9 cellular contexts compared by ENCODE assay signal in the genomic region with DNA sequence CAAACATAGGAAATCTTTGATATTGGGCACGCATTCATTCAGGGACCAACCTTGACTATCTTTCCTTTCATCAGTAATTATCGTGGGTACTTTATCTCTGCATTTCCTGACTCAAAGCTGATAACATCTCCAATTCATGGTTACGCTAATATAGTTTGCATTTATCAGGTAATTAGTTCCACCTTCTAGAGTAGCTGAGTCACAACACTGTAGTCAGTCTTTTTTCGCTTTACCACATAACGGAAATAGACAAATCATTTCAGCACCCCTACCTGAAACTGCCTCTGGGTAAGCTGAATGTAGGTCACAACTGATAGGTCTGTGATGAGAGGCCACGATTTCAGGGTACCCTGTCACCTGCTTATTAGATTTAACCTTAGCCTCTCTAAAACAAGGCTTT. TPM values are rescaled to one million over a fixed set of nuclear protein-coding genes. Genes with fewer than 3 reads are reported as not detected.
DNase-seq lines count a peak whose midpoint lies in the region; ATAC-seq lines count a peak whose summit lies in the region.
"Had no signal": no experiment of that assay in that cellular context is flagged by ENCODE, and none has a peak within 500 bp of the region (broad histone marks: within the 10 kb centered on the region; RNA-seq: fewer than 3 reads in every experiment).

No MANE protein-coding gene starts in this region.

- H3K9me3 Mint-ChIP-seq in activated CD4-positive, alpha-beta memory T cell treated with anti-CD3 and anti-CD28 coated beads for 36 hours = peaks cover 5% of the 10 kb centered on the region

- H3K4me1 Mint-ChIP-seq in activated CD4-positive, alpha-beta memory T cell treated with anti-CD3 and anti-CD28 coated beads for 36 hours (ENCODE audit: low read depth) = peaks cover 47% of the 10 kb centered on the region

- H3K4me3 Mint-ChIP-seq in activated CD4-positive, alpha-beta memory T cell treated with anti-CD3 and anti-CD28 coated beads for 36 hours = no peak overlapping the region

- intact Hi-C loops in activated CD4-positive, alpha-beta memory T cell treated with anti-CD3 and anti-CD28 coated beads for 36 hours (cut with micrococcal nuclease) = loop anchor here (1.0 to 10.0 kb wide), 11 partner anchors 9 to 595 kb away; partner anchors contain the start of gene MDM1

- ATAC-seq in HG03103 (IDR thresholded peaks at IDR 0.05; ENCODE audit: low read depth, unreplicated experiment) = peak; percentile 99
- peak; percentile 95 for ATAC-seq in stimulated activated naive CD8-positive, alpha-beta T cell treated with anti-CD3 and anti-CD28 coated beads, Interleukin-15, Interleukin-2, amounts not matched to agents 100 U/mL and 50 U/mL, for 24 hours

- DNase-seq in activated naive CD4-positive, alpha-beta T cell treated with Interleukin-2 at 50 U/mL for 16 hours = peak; percentile 49
- DNase-seq in activated naive CD4-positive, alpha-beta T cell (lab: John Stamatoyannopoulos, UW) = no peak
- DNase-seq in activated CD4-positive, alpha-beta memory T cell treated with anti-CD3 and anti-CD28 coated beads for 36 hours = peak; percentile 58
- no peak for DNase-seq in stimulated activated naive CD8-positive, alpha-beta T cell treated with anti-CD3 and anti-CD28 coated beads, Interleukin-15, Interleukin-2, amounts not matched to agents 100 U/mL and 50 U/mL, for 24 hours
- DNase-seq in NCI-H2107 (lab: John Stamatoyannopoulos, UW) (no peak), NCI-H2107 treated with DMSO at 0.1 percent for 48 hours (lab: John Stamatoyannopoulos, UW; ENCODE audit: unreplicated experiment) (no peak), D341Med (ENCODE audit: low spot score) (no peak)

- peak overlapping the region; percentile 59 for H3K27ac Mint-ChIP-seq in activated CD4-positive, alpha-beta memory T cell treated with anti-CD3 and anti-CD28 coated beads for 36 hours

- peaks cover 23% of the 10 kb centered on the region for H3K27me3 Mint-ChIP-seq in activated CD4-positive, alpha-beta memory T cell treated with anti-CD3 and anti-CD28 coated beads for 36 hours

- H3K36me3 Mint-ChIP-seq in activated CD4-positive, alpha-beta memory T cell treated with anti-CD3 and anti-CD28 coated beads for 36 hours = peaks cover 16% of the 10 kb centered on the region

- CTCF ChIA-PET in activated CD4-positive, alpha-beta memory T cell treated with anti-CD3 and anti-CD28 coated beads for 36 hours (lab: Charles Lee) = interaction anchor here (0.8 to 1.6 kb wide), 5 partner anchors 12 to 518 kb away, joined by 3 to 5 read pairs (median 3); partner anchors contain the start of gene MDM2

- POLR2A ChIA-PET in activated CD4-positive, alpha-beta memory T cell treated with anti-CD3 and anti-CD28 coated beads for 36 hours (lab: Charles Lee) = interaction anchor here (0.6 to 2.9 kb wide), 10 partner anchors 9 to 194 kb away, joined by 3 to 25 read pairs (median 4); partner anchors contain the start of gene IFNG

RNA-seq across cellular contexts. Expression of gene IL22, which starts 36.7 kb away (rescaled TPM):
- total RNA-seq in activated CD4-positive, alpha-beta memory T cell treated with anti-CD3 and anti-CD28 coated beads for 36 hours = 1 to 10 TPM; 5.4 to 6.4 TPM
- total RNA-seq: pulmonary artery endothelial cell had no signal

RNA-seq across cellular contexts. Expression of gene MDM1, which starts 42.0 kb away (rescaled TPM):
- total RNA-seq in activated CD4-positive, alpha-beta memory T cell treated with anti-CD3 and anti-CD28 coated beads for 36 hours = 10 to 100 TPM; 13.8 to 15.6 TPM

Comparison
In these comparisons a context has a peak if more than half of its experiments do, and no peak if none do; other contexts are left out.
1. DNase-seq: peak in activated naive CD4-positive, alpha-beta T cell treated with Interleukin-2 at 50 U/mL for 16 hours (single experiment) and activated CD4-positive, alpha-beta memory T cell treated with anti-CD3 and anti-CD28 coated beads for 36 hours (single experiment); none in activated naive CD4-positive, alpha-beta T cell (0 of 4), stimulated activated naive CD8-positive, alpha-beta T cell treated with anti-CD3 and anti-CD28 coated beads, Interleukin-15, Interleukin-2, amounts not matched to agents 100 U/mL and 50 U/mL, for 24 hours (single experiment), NCI-H2107 (single experiment), NCI-H2107 treated with DMSO at 0.1 percent for 48 hours (single experiment) and D341Med (single experiment).